13 cellular contexts compared by ENCODE assay signal in genomic region chr2:84427235-84428138, GRCh38. TPM values are rescaled to one million over a fixed set of nuclear protein-coding genes. Genes with fewer than 3 reads are reported as not detected.
A peak's percentile ranks its signal among the peaks of the same experiment; 100 is the strongest.
DNase-seq lines count a peak whose midpoint lies in the region; ATAC-seq and TF ChIP-seq lines count a peak whose summit lies in the region.
"Had no signal": no experiment of that assay in that cellular context is flagged by ENCODE, and none has a peak within 500 bp of the region (broad histone marks: within the 10 kb centered on the region; RNA-seq: fewer than 3 reads in every experiment).

No MANE protein-coding gene starts in this region.

- no peaks in the 10 kb centered on the region for H4K20me1 ChIP-seq in IMR-90 (ENCODE audit: insufficient read depth, low read length)

- peaks cover 21% of the 10 kb centered on the region for H3K36me3 ChIP-seq in IMR-90 (ENCODE audit: control insufficient read depth, insufficient read depth, low read length)

- intact Hi-C loops in IMR-90 (cut with micrococcal nuclease): no loop called here

- H3K4me1 ChIP-seq in IMR-90 (ENCODE audit: control insufficient read depth, insufficient read depth, low read length): peaks cover 4% of the 10 kb centered on the region
- H3K4me1 ChIP-seq: testis had no signal

- H3K9me1 ChIP-seq in IMR-90 (ENCODE audit: insufficient read depth, low read length): peaks cover 3% of the 10 kb centered on the region; the same call in 1 of the 2 replicates

- H3K9me3 ChIP-seq in IMR-90 (ENCODE audit: control insufficient read depth, insufficient read depth, low read length): no peaks in the 10 kb centered on the region
- H3K9me3 ChIP-seq: testis had no signal

- H2AFZ ChIP-seq in IMR-90 (replicated peaks; ENCODE audit: low read length, poor library complexity): no peak overlapping the region

- no peaks in the 10 kb centered on the region for H3K79me1 ChIP-seq in IMR-90 (ENCODE audit: low read depth in 1 of 2, low read length in 2 of 2)

- dilution Hi-C loops in IMR-90 (cut with HindIII; ENCODE audit: low sequenced_read_pairs, unreplicated experiment): no loop called here

- CTCF ChIA-PET in IMR-90 (lab: Yijun Ruan, JAX): interaction anchor here (0.6 kb wide), 1 partner anchor 1204 kb away, joined by 3 read pairs; no protein-coding TSS in a partner anchor

- no peak for TF ChIP-seq RAD21 in IMR-90 (IDR thresholded peaks at IDR 0.05; ENCODE audit: low read length)

- H3K27ac ChIP-seq in IMR-90 (ENCODE audit: insufficient read depth, low read length) (no peak overlapping the region), caudate nucleus (ENCODE audit: low read depth, low read length) (no peak overlapping the region)
- H3K27ac ChIP-seq: cardiac muscle cell, skin epidermis, testis had no signal

- no peak overlapping the region for H3K23ac ChIP-seq in IMR-90 (ENCODE audit: low read depth, low read length)

- no peak overlapping the region for H2AK5ac ChIP-seq in IMR-90 (ENCODE audit: low read depth, low read length)

- no peak overlapping the region for H2AK9ac ChIP-seq in IMR-90 (replicated peaks; ENCODE audit: low read depth, low read length, poor library complexity)

- H3K56ac ChIP-seq in IMR-90 (ENCODE audit: extremely low read depth, insufficient read depth, low read length): no peak overlapping the region

- TF ChIP-seq POLR2A in IMR-90 (IDR thresholded peaks at IDR 0.05; ENCODE audit: low read depth, low read length): no peak

- no peak overlapping the region for H3K4me3 ChIP-seq in IMR-90 (ENCODE audit: insufficient read depth, low read depth, low read length)
- H3K4me3 ChIP-seq: cardiac muscle cell, skin epidermis, testis had no signal

- no CpG with 5 or more reads among the region's 2 CpGs for WGBS in IMR-90 (ENCODE audit: extremely low coverage in 2 of 2, insufficient read length in 1 of 2), 2 experiments

- H2BK15ac ChIP-seq in IMR-90 (ENCODE audit: low read depth, low read length): no peak overlapping the region

- no peak for TF ChIP-seq CTCF in IMR-90 (conservative IDR thresholded peaks at IDR 0.05; ENCODE audit: low read depth, low read length)

- no peak overlapping the region for H4K8ac ChIP-seq in IMR-90 (ENCODE audit: low read depth in 2 of 2, low read length in 2 of 2)

- H3K14ac ChIP-seq in IMR-90 (replicated peaks; ENCODE audit: low read depth, low read length): no peak overlapping the region

- ATAC-seq in GM21526 (IDR thresholded peaks at IDR 0.05; ENCODE audit: low FRiP score, unreplicated experiment) (peak; percentile 49), IMR-90 (ENCODE audit: low read depth) (peak; percentile 77)

- POLR2A ChIA-PET in IMR-90 (lab: Charles Lee; ENCODE audit: unreplicated experiment): no interaction called here

- H4K5ac ChIP-seq in IMR-90 (ENCODE audit: low read depth, low read length): no peak overlapping the region

- H3K9ac ChIP-seq in IMR-90 (ENCODE audit: low read depth, low read length): no peak overlapping the region

- no peak overlapping the region for H3K18ac ChIP-seq in IMR-90 (ENCODE audit: low read depth, low read length)

- no peak overlapping the region for H3K4ac ChIP-seq in IMR-90 (ENCODE audit: low read depth, low read length)

- H2BK20ac ChIP-seq in IMR-90 (ENCODE audit: low read depth, low read length): no peak overlapping the region

- in situ Hi-C loops in IMR-90 (cut with MboI; ENCODE audit: low sequenced_read_pairs) (no loop called here), KBM-7 (cut with MboI; ENCODE audit: low pct_unique_long_range_greater_than_20kb, low sequenced_read_pairs) (no loop called here)

- DNase-seq in GM04504 (ENCODE audit: low read depth): peak; percentile 38
- peak; percentile 31 for DNase-seq in IMR-90
- DNase-seq in iris pigment epithelial cell (ENCODE audit: low read depth): peak; percentile 79
- no peak for DNase-seq in NK-92 (lab: John Stamatoyannopoulos, UW; ENCODE audit: unreplicated experiment)
- no peak for DNase-seq in KBM-7
- DNase-seq in NCI-H82 treated with DMSO at 0.1 percent for 48 hours (lab: John Stamatoyannopoulos, UW; ENCODE audit: unreplicated experiment): no peak
- no peak for DNase-seq in caudate nucleus (lab: John Stamatoyannopoulos, UW)
- DNase-seq: activated CD4-positive, alpha-beta T cell treated with anti-CD3 and anti-CD28 coated beads for 48 hours; NCI-H524; testis had no signal

- no peak overlapping the region for H2BK120ac ChIP-seq in IMR-90 (ENCODE audit: low read depth, low read length)

- BruUV-seq in IMR-90 (replicated peaks; lab: Mats Ljungman, UMichigan): no TSS peak

- no peaks in the 10 kb centered on the region for H3K27me3 ChIP-seq in IMR-90 (ENCODE audit: control insufficient read depth, insufficient read depth, low read length)
- H3K27me3 ChIP-seq: cardiac muscle cell, testis had no signal

- H2BK5ac ChIP-seq in IMR-90 (ENCODE audit: low read depth, low read length, poor library complexity, severe bottlenecking): no peak overlapping the region

- no peak overlapping the region for H3K4me2 ChIP-seq in IMR-90 (ENCODE audit: low read depth, low read length)

- no peak overlapping the region for H4K91ac ChIP-seq in IMR-90 (ENCODE audit: insufficient read depth, low read depth, low read length)

TF ChIP-seq in IMR-90, 13 proteins besides CTCF, POLR2A, EP300 and RAD21:
- TF ChIP-seq CEBPB (IDR thresholded peaks at IDR 0.05; ENCODE audit: low read depth, low read length) (peak; percentile 34; the same call in 1 of the 2 replicates), CHD1 (IDR thresholded peaks at IDR 0.05; ENCODE audit: low read depth, low read length) (no peak)

RNA-seq across cellular contexts. Expression of gene SUCLG1, which starts 31.6 kb away (rescaled TPM):
- total RNA-seq in IMR-90 (2012; rRNA removed): 50.5 and 57.2 TPM in 2 replicates
- 49.8 and 52.7 TPM in 2 replicates for polyA plus RNA-seq in IMR-90 (2012; rRNA removed)
- 19.7 and 28.3 TPM in 2 replicates for polyA plus RNA-seq in IMR-90 (2012; cell fraction: cytosol; rRNA removed)
- polyA plus RNA-seq in IMR-90 (2012; cell fraction: nucleus; rRNA removed; ENCODE audit: low replicate concordance): 15.2 and 33.4 TPM in 2 replicates

Comparison
In these comparisons a context has a peak if more than half of its experiments do, and no peak if none do; other contexts are left out.
1. DNase-seq: peak in GM04504 (single experiment), IMR-90 (single experiment) and iris pigment epithelial cell (single experiment); none in NK-92 (single experiment), KBM-7 (single experiment), NCI-H82 treated with DMSO at 0.1 percent for 48 hours (single experiment) and caudate nucleus (0 of 61).